ENCODE assay signal across 11 cellular contexts in genomic region chr5:142753114-142753764, GRCh38. TPM values are rescaled to one million over a fixed set of nuclear protein-coding genes. Genes with fewer than 3 reads are reported as not detected.
DNase-seq lines count a peak whose midpoint lies in the region; ATAC-seq and TF ChIP-seq lines count a peak whose summit lies in the region.
"Had no signal": no experiment of that assay in that cellular context is flagged by ENCODE, and none has a peak within 500 bp of the region (broad histone marks: within the 10 kb centered on the region; RNA-seq: fewer than 3 reads in every experiment).

No MANE protein-coding gene starts in this region.

- intact Hi-C loops in naive thymus-derived CD4-positive, alpha-beta T cell (cut with micrococcal nuclease), result no loop called here

- H3K27me3 Mint-ChIP-seq in endothelial cell (ENCODE audit: unreplicated experiment), result peaks cover 5% of the 10 kb centered on the region
- H3K27me3 Mint-ChIP-seq in naive thymus-derived CD4-positive, alpha-beta T cell, result peaks cover 0 to 2% (median 0%) of the 10 kb centered on the region in 5 donors

- H3K4me1 ChIP-seq in RWPE2 (ENCODE audit: insufficient read depth, poor library complexity, severe bottlenecking), result peaks cover 24% of the 10 kb centered on the region
- H3K4me1 ChIP-seq in naive thymus-derived CD4-positive, alpha-beta T cell (ENCODE audit: control insufficient read depth in 2 of 2, insufficient read depth in 2 of 2, low read length in 2 of 2), result no peaks in the 10 kb centered on the region

- H3K9me3 ChIP-seq in RWPE2 (ENCODE audit: severe bottlenecking), result no peaks in the 10 kb centered on the region
- H3K9me3 ChIP-seq in naive thymus-derived CD4-positive, alpha-beta T cell (ENCODE audit: control insufficient read depth in 2 of 3, low read length in 3 of 3), result no peaks in the 10 kb centered on the region

- H3K36me3 Mint-ChIP-seq in endothelial cell (ENCODE audit: low read depth, unreplicated experiment), result no peaks in the 10 kb centered on the region
- no peaks in the 10 kb centered on the region for H3K36me3 Mint-ChIP-seq in naive thymus-derived CD4-positive, alpha-beta T cell

- H3K27ac ChIP-seq in RWPE2 (ENCODE audit: poor library complexity, severe bottlenecking) (no peak overlapping the region), temporal lobe (ENCODE audit: low read depth, low read length) (peak overlapping the region; percentile 87)
- no peak overlapping the region for H3K27ac ChIP-seq in naive thymus-derived CD4-positive, alpha-beta T cell (ENCODE audit: low read depth, low read length)

- H3K27me3 ChIP-seq in RWPE2 (ENCODE audit: insufficient read depth, poor library complexity, severe bottlenecking), result no peaks in the 10 kb centered on the region
- H3K27me3 ChIP-seq in naive thymus-derived CD4-positive, alpha-beta T cell (ENCODE audit: control insufficient read depth in 2 of 2, insufficient read depth in 2 of 2, low read length in 2 of 2), result no peaks in the 10 kb centered on the region

- TF ChIP-seq CTCF in RWPE2 (IDR thresholded peaks at IDR 0.05; ENCODE audit: poor library complexity, severe bottlenecking), result no peak
- no peak for TF ChIP-seq CTCF in endothelial cell (IDR thresholded peaks at IDR 0.05; ENCODE audit: unreplicated experiment)

- H3K4me3 Mint-ChIP-seq in endothelial cell (ENCODE audit: unreplicated experiment), result no peak overlapping the region
- no peak overlapping the region for H3K4me3 Mint-ChIP-seq in naive thymus-derived CD4-positive, alpha-beta T cell

- no peak for DNase-seq in RWPE2 (ENCODE audit: low spot score)
- DNase-seq in endothelial cell (ENCODE audit: low spot score), result no peak
- DNase-seq in medulla oblongata (ENCODE audit: extremely low spot score), result peak; percentile 77
- DNase-seq in stimulated activated CD4-positive, alpha-beta T cell treated with anti-CD3 and anti-CD28 coated beads, Interleukin-4, amount 100 ng/mL, for 4 hours, result no peak
- DNase-seq in HT-29 (ENCODE audit: low spot score), result no peak
- no peak for DNase-seq in naive thymus-derived CD4-positive, alpha-beta T cell
- DNase-seq: DMS153 had no signal

- POLR2A ChIA-PET in naive thymus-derived CD4-positive, alpha-beta T cell (lab: Charles Lee), result interaction anchor here (1.6 kb wide), 1 partner anchor 16 kb away, joined by 5 read pairs; no protein-coding TSS in a partner anchor

- CTCF ChIA-PET in naive thymus-derived CD4-positive, alpha-beta T cell (lab: Charles Lee), result interaction anchor here (0.7 to 11.8 kb wide), 6 partner anchors 11 to 142 kb away, joined by 3 to 178 read pairs (median 10); partner anchors contain the start of gene ARHGAP26

- peak overlapping the region; percentile 92 for H3K27ac Mint-ChIP-seq in endothelial cell (ENCODE audit: unreplicated experiment)
- peak overlapping the region in 1 of 9 donors; percentile 42 for H3K27ac Mint-ChIP-seq in naive thymus-derived CD4-positive, alpha-beta T cell

- ATAC-seq in RWPE2 (ENCODE audit: low read depth) (peak; percentile 62), GM18909 (IDR thresholded peaks at IDR 0.05; ENCODE audit: poor library complexity, unreplicated experiment) (no peak)
- no peak for ATAC-seq in naive thymus-derived CD4-positive, alpha-beta T cell
- ATAC-seq: HCT116 had no signal

- H3K9me3 Mint-ChIP-seq in endothelial cell (ENCODE audit: unreplicated experiment), result no peaks in the 10 kb centered on the region
- H3K9me3 Mint-ChIP-seq in naive thymus-derived CD4-positive, alpha-beta T cell, result no peaks in the 10 kb centered on the region

- H3K4me3 ChIP-seq in RWPE2 (ENCODE audit: severe bottlenecking), result no peak overlapping the region
- H3K4me3 ChIP-seq in naive thymus-derived CD4-positive, alpha-beta T cell (ENCODE audit: low read length), result no peak overlapping the region
- H3K4me3 ChIP-seq: skin epidermis had no signal

- no peaks in the 10 kb centered on the region for H3K36me3 ChIP-seq in RWPE2 (ENCODE audit: low read depth)
- no peaks in the 10 kb centered on the region for H3K36me3 ChIP-seq in naive thymus-derived CD4-positive, alpha-beta T cell (ENCODE audit: control insufficient read depth in 2 of 3, insufficient read depth in 3 of 3, low read length in 3 of 3)

- H3K4me1 Mint-ChIP-seq in endothelial cell (ENCODE audit: unreplicated experiment), result peaks cover 36% of the 10 kb centered on the region
- peaks cover 0 to 25% (median 0%) of the 10 kb centered on the region in 7 donors for H3K4me1 Mint-ChIP-seq in naive thymus-derived CD4-positive, alpha-beta T cell

RNA-seq across cellular contexts. Expression of gene ARHGAP26, which starts 16.9 kb away (rescaled TPM):
- 81.5 TPM for total RNA-seq in endothelial cell (ENCODE audit: unreplicated experiment)
- 5.4 TPM for total RNA-seq in temporal lobe
- total RNA-seq in HT-29 (2014; rRNA removed; shearing (Covaris generic)), result 13.0 and 19.6 TPM in 2 replicates
- total RNA-seq in naive thymus-derived CD4-positive, alpha-beta T cell, result 100 to 1,000 TPM in 1 of 5 experiments, 10 to 100 TPM in 4; 20.1 to 123 (median 29.1) TPM
- polyA plus RNA-seq in naive thymus-derived CD4-positive, alpha-beta T cell, result 10 to 100 TPM; 10.5 to 12.9 TPM
